In the genomic region with DNA sequence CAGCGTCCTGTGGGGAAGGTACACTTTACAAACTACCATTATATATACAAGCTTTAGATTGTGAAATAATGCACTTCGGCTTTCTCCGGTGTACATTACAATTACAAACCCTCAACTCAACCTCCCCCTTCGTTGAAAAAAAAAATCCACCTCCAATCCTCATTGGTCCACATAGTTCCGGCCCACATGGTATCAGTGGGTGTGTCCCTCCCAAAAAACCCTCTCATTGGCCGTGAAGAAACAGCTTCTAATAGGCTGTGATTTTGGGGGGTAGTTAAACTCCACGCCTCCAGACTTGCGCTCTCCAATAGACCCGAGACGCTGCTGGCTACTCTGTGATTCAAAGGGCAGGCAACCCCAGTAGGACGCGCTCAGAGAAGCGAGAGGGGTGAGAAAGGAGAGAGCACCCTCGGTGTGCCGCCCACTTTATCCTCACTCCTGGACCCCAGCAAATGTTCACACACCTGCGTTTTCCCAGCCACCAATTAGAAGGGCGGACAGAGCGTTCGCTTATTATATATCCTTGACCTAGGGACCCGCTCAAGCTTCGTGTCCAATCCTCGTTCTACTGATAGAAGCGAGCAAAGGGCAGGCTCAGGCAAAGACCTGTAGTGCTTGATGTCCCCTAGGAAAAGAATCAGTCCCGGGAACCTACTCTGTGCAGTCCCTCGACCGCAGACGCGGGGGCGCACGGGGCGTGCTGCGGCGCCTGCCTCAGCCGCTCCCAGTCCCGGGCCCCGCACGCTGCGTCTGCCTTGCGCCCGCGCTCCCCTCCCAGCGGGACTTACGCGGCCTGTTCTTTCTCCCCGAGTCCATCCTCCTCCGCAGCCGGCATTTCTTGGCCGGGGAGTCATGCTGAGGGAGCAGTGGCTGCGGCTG, we compare ENCODE assay signal across 7 cellular contexts. TPM values are rescaled to one million over a fixed set of nuclear protein-coding genes. Genes with fewer than 3 reads are reported as not detected.
DNase-seq lines count a peak whose midpoint lies in the region; ATAC-seq and TF ChIP-seq lines count a peak whose summit lies in the region.

No MANE protein-coding gene starts in this region.

- H3K36me3 ChIP-seq in hepatocyte (replicated peaks; ENCODE audit: insufficient read depth, low read depth) = no peaks in the 10 kb centered on the region

- peak overlapping the region; percentile 81 for H3K4me2 ChIP-seq in hepatocyte

- under 1% methylated on average over 47 of the region's 49 CpGs for WGBS in hepatocyte (ENCODE audit: low lambda C conversion rate, missing lambda C conversion rate)

- no peaks in the 10 kb centered on the region for H3K9me3 ChIP-seq in hepatocyte (ENCODE audit: low read depth)

- in situ Hi-C loops in astrocyte of the cerebellum (cut with HindIII; ENCODE audit: low sequenced_read_pairs) = loop anchor here (5.0 kb wide), 1 partner anchor 33 kb away; no protein-coding TSS in a partner anchor

- H3K27me3 ChIP-seq in hepatocyte = no peaks in the 10 kb centered on the region

- H3K4me3 ChIP-seq in astrocyte of the cerebellum (ENCODE audit: low read depth, low read length) (peak overlapping the region; percentile 77), hepatocyte (peak overlapping the region; percentile 83)

- DNase-seq in NCI-H146 (lab: John Stamatoyannopoulos, UW) = peak; percentile 97
- DNase-seq in T-helper 1 cell = peak; percentile 20 to 89 (median 43)
- DNase-seq in astrocyte of the cerebellum (ENCODE audit: low read depth) = peak; percentile 81
- peak; percentile 93 for DNase-seq in hepatocyte (ENCODE audit: low spot score)
- peak; percentile 98 for DNase-seq in renal cortical epithelial cell (ENCODE audit: low read depth)

- no peaks in the 10 kb centered on the region for H3K9me2 ChIP-seq in hepatocyte (replicated peaks; ENCODE audit: insufficient read depth)

- peak overlapping the region; percentile 77 for H2AFZ ChIP-seq in hepatocyte

- H4K20me1 ChIP-seq in hepatocyte (ENCODE audit: insufficient read depth, poor library complexity, severe bottlenecking) = no peaks in the 10 kb centered on the region

- peak; percentile 86 for ATAC-seq in GM18498 (IDR thresholded peaks at IDR 0.05; ENCODE audit: unreplicated experiment)
- ATAC-seq in HG02870 (IDR thresholded peaks at IDR 0.05; ENCODE audit: unreplicated experiment) = peak; percentile 88

- H3K27ac ChIP-seq in hepatocyte = peak overlapping the region; percentile 98

- H3K4me1 ChIP-seq in hepatocyte (ENCODE audit: insufficient read depth) = peaks cover 36% of the 10 kb centered on the region

- H3K79me2 ChIP-seq in hepatocyte = peaks cover 44% of the 10 kb centered on the region

- TF ChIP-seq CTCF in astrocyte of the cerebellum (IDR thresholded peaks at IDR 0.05; ENCODE audit: low read depth, low read length, missing control alignments) = no peak
- TF ChIP-seq CTCF in hepatocyte (IDR thresholded peaks at IDR 0.05; ENCODE audit: poor library complexity) = no peak

RNA-seq across cellular contexts. Expression of gene PANK1, which starts 1.0 kb away (rescaled TPM):
- total RNA-seq in hepatocyte = 51.0 and 55.5 TPM in 2 replicates
- 21.6 and 22.2 TPM in 2 replicates for polyA plus RNA-seq in hepatocyte
- 14.6 and 25.3 TPM in 2 replicates for total RNA-seq in renal cortical epithelial cell

RNA-seq across cellular contexts. Expression of gene KIF20B, which starts 57.3 kb away (rescaled TPM):
- total RNA-seq in hepatocyte (6.5 and 6.9 TPM in 2 replicates), renal cortical epithelial cell (5.4 and 10.6 TPM in 2 replicates)
- 4.6 and 5.5 TPM in 2 replicates for polyA plus RNA-seq in hepatocyte

Comparison
In these comparisons a context has a peak if more than half of its experiments do, and no peak if none do; other contexts are left out.
1. Peak in every context shown above with its lines: DNase-seq, ATAC-seq, H3K4me3 ChIP-seq and H3K27ac ChIP-seq.
2. DNase-seq: peak in every context shown above with its lines; median percentile 98 in renal cortical epithelial cell; 97 in NCI-H146; 93 in hepatocyte; 81 in astrocyte of the cerebellum; 43 in T-helper 1 cell.